ENCODE assay signal across 1 cellular context in the genomic region with DNA sequence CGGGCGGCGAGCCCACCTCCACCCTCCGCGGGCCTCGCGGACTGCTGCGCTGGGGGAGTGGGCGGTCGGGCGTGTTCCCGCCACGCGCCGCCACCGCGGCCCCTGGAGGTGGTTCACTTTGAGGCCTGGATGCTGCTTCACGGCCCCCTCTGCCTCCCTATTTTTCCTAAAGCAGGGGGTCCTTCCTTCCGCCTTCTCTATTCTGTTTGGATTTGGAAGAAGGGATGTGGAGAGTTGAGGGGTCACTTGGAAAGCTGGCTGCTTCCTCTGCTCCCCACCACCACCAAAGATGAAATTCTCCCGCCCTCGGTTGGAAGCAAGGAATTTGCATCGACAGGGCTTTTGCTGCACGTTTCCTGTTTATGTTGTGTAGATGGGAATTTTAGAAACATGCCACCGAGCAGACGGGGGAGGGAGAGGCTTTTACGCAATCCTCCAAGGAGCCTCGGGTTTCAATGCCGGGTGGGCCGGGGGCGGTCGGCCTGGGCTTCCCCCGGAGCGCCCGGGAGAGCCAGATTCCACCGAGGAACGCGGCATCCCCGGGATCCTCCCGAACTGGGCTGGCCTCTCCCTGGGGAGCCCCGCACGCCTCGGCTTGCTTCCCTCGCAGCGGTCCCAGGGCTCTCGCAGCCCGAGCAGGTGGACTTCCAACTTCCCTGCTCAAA.
TF ChIP-seq lines count a peak whose summit lies in the region.

No MANE protein-coding gene starts in this region.

TF ChIP-seq in K562, 482 proteins besides CTCF, POLR2A, EP300 and RAD21 (continued from another document and continues in another):
- no peak for TF ChIP-seq PATZ1 (CRISPR knock-in tag; IDR thresholded peaks at IDR 0.05; ENCODE audit: borderline replicate concordance)
- TF ChIP-seq, protein P1, sequence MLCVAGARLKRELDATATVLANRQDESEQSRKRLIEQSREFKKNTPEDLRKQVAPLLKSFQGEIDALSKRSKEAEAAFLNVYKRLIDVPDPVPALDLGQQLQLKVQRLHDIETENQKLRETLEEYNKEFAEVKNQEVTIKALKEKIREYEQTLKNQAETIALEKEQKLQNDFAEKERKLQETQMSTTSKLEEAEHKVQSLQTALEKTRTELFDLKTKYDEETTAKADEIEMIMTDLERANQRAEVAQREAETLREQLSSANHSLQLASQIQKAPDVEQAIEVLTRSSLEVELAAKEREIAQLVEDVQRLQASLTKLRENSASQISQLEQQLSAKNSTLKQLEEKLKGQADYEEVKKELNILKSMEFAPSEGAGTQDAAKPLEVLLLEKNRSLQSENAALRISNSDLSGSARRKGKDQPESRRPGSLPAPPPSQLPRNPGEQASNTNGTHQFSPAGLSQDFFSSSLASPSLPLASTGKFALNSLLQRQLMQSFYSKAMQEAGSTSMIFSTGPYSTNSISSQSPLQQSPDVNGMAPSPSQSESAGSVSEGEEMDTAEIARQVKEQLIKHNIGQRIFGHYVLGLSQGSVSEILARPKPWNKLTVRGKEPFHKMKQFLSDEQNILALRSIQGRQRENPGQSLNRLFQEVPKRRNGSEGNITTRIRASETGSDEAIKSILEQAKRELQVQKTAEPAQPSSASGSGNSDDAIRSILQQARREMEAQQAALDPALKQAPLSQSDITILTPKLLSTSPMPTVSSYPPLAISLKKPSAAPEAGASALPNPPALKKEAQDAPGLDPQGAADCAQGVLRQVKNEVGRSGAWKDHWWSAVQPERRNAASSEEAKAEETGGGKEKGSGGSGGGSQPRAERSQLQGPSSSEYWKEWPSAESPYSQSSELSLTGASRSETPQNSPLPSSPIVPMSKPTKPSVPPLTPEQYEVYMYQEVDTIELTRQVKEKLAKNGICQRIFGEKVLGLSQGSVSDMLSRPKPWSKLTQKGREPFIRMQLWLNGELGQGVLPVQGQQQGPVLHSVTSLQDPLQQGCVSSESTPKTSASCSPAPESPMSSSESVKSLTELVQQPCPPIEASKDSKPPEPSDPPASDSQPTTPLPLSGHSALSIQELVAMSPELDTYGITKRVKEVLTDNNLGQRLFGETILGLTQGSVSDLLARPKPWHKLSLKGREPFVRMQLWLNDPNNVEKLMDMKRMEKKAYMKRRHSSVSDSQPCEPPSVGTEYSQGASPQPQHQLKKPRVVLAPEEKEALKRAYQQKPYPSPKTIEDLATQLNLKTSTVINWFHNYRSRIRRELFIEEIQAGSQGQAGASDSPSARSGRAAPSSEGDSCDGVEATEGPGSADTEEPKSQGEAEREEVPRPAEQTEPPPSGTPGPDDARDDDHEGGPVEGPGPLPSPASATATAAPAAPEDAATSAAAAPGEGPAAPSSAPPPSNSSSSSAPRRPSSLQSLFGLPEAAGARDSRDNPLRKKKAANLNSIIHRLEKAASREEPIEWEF (CRISPR knock-in tag; IDR thresholded peaks at IDR 0.05), result no peak
- no peak for TF ChIP-seq RBM14 (IDR thresholded peaks at IDR 0.05; ENCODE audit: borderline replicate concordance, insufficient read depth, low read depth, low read length)
- no peak for TF ChIP-seq STAT5B (CRISPR knock-in tag; IDR thresholded peaks at IDR 0.05)
- no peak for TF ChIP-seq CLOCK (CRISPR knock-in tag; IDR thresholded peaks at IDR 0.05; ENCODE audit: borderline replicate concordance)
- no peak for TF ChIP-seq SRSF3 (IDR thresholded peaks at IDR 0.05; ENCODE audit: insufficient read depth, low read length)
- TF ChIP-seq ZNF124 (CRISPR knock-in tag; IDR thresholded peaks at IDR 0.05), result no peak
- TF ChIP-seq ZNF778 (CRISPR knock-in tag; IDR thresholded peaks at IDR 0.05), result no peak
- no peak for TF ChIP-seq PREB (CRISPR knock-in tag; IDR thresholded peaks at IDR 0.05)
- TF ChIP-seq KDM2B (CRISPR knock-in tag; IDR thresholded peaks at IDR 0.05), result no peak
- TF ChIP-seq JUND (IDR thresholded peaks at IDR 0.05; ENCODE audit: borderline replicate concordance, low read depth, low read length), result no peak
- no peak for TF ChIP-seq JUND (tag; IDR thresholded peaks at IDR 0.05; ENCODE audit: borderline replicate concordance, low read depth, low read length)
- no peak for TF ChIP-seq DMBX1 (CRISPR knock-in tag; IDR thresholded peaks at IDR 0.05; ENCODE audit: borderline replicate concordance)
- no peak for TF ChIP-seq ZKSCAN3 (CRISPR knock-in tag; IDR thresholded peaks at IDR 0.05)
- TF ChIP-seq NONO (IDR thresholded peaks at IDR 0.05; ENCODE audit: low read depth in 2 of 2, low read length in 1 of 2), result no peak
- TF ChIP-seq, protein P2, sequence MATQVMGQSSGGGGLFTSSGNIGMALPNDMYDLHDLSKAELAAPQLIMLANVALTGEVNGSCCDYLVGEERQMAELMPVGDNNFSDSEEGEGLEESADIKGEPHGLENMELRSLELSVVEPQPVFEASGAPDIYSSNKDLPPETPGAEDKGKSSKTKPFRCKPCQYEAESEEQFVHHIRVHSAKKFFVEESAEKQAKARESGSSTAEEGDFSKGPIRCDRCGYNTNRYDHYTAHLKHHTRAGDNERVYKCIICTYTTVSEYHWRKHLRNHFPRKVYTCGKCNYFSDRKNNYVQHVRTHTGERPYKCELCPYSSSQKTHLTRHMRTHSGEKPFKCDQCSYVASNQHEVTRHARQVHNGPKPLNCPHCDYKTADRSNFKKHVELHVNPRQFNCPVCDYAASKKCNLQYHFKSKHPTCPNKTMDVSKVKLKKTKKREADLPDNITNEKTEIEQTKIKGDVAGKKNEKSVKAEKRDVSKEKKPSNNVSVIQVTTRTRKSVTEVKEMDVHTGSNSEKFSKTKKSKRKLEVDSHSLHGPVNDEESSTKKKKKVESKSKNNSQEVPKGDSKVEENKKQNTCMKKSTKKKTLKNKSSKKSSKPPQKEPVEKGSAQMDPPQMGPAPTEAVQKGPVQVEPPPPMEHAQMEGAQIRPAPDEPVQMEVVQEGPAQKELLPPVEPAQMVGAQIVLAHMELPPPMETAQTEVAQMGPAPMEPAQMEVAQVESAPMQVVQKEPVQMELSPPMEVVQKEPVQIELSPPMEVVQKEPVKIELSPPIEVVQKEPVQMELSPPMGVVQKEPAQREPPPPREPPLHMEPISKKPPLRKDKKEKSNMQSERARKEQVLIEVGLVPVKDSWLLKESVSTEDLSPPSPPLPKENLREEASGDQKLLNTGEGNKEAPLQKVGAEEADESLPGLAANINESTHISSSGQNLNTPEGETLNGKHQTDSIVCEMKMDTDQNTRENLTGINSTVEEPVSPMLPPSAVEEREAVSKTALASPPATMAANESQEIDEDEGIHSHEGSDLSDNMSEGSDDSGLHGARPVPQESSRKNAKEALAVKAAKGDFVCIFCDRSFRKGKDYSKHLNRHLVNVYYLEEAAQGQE (CRISPR knock-in tag; IDR thresholded peaks at IDR 0.05; ENCODE audit: low read depth), result no peak
- TF ChIP-seq FIP1L1 (IDR thresholded peaks at IDR 0.05; ENCODE audit: low read depth, low read length, poor library complexity, severe bottlenecking), result no peak
- TF ChIP-seq RFX1 (IDR thresholded peaks at IDR 0.05), result no peak
- TF ChIP-seq CEBPG (CRISPR knock-in tag; IDR thresholded peaks at IDR 0.05), result 0 out of 2 replicates have a peak, but pooled peaks have one; percentile 17
- no peak for TF ChIP-seq CEBPG (tag; conservative IDR thresholded peaks at IDR 0.05 in 1 of 2, IDR thresholded peaks at IDR 0.05 in 1 of 2)
- TF ChIP-seq RBFOX2 (IDR thresholded peaks at IDR 0.05; ENCODE audit: low read depth, low read length), result peak; percentile 25; the same call in 1 of the 2 replicates
- no peak for TF ChIP-seq GMEB1 (CRISPR knock-in tag; IDR thresholded peaks at IDR 0.05)
- no peak for TF ChIP-seq ZNF347 (CRISPR knock-in tag; IDR thresholded peaks at IDR 0.05; ENCODE audit: low read depth)
- TF ChIP-seq RBM34 (IDR thresholded peaks at IDR 0.05; ENCODE audit: borderline replicate concordance, insufficient read depth, low read length), result no peak
- TF ChIP-seq ZNF282 (CRISPR knock-in tag; IDR thresholded peaks at IDR 0.05), result no peak
- TF ChIP-seq CBX8 (IDR thresholded peaks at IDR 0.05; ENCODE audit: borderline replicate concordance, extremely low read depth, low read depth, low read length, poor library complexity, severe bottlenecking), result no peak
- TF ChIP-seq USF1 (CRISPR knock-in tag; IDR thresholded peaks at IDR 0.05), result no peak
- TF ChIP-seq GTF3C2 (IDR thresholded peaks at IDR 0.05; ENCODE audit: borderline replicate concordance, extremely low read depth, insufficient read length), result no peak
- peak; percentile 15; the same call in 1 of the 2 replicates for TF ChIP-seq ZBTB1 (CRISPR knock-in tag; IDR thresholded peaks at IDR 0.05; ENCODE audit: borderline replicate concordance, low read depth)
- TF ChIP-seq, protein P3, sequence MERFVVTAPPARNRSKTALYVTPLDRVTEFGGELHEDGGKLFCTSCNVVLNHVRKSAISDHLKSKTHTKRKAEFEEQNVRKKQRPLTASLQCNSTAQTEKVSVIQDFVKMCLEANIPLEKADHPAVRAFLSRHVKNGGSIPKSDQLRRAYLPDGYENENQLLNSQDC (CRISPR knock-in tag; IDR thresholded peaks at IDR 0.05), result no peak
- no peak for TF ChIP-seq ZNF551 (CRISPR knock-in tag; IDR thresholded peaks at IDR 0.05)
- TF ChIP-seq ZNF785 (CRISPR knock-in tag; IDR thresholded peaks at IDR 0.05), result no peak
